Comparison of ENCODE assay signal across 1 cellular context in the genomic region with DNA sequence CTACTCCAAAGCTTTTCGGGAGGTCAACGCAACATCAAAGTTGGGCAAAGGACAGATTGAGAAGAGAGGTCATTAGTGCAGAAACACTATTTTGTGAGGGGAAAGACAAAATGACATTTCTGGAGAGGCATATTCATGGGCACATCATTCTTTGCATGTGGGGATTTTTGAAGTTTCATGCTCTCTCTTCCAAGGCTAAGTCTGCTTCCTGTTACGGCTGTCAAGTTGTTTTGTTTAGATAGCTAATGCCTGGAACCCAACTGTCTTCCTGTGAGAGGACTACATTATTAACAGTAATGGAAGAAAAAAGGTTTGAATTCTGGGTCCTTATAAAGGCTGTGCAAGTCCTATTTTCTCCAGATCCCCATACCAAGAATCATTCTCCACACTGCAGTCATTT.
TF ChIP-seq lines count a peak whose summit lies in the region.

No MANE protein-coding gene starts in this region.

TF ChIP-seq in GM12878, 131 proteins besides CTCF, POLR2A, EP300 and RAD21 (continued from another document):
- TF ChIP-seq, protein P1, sequence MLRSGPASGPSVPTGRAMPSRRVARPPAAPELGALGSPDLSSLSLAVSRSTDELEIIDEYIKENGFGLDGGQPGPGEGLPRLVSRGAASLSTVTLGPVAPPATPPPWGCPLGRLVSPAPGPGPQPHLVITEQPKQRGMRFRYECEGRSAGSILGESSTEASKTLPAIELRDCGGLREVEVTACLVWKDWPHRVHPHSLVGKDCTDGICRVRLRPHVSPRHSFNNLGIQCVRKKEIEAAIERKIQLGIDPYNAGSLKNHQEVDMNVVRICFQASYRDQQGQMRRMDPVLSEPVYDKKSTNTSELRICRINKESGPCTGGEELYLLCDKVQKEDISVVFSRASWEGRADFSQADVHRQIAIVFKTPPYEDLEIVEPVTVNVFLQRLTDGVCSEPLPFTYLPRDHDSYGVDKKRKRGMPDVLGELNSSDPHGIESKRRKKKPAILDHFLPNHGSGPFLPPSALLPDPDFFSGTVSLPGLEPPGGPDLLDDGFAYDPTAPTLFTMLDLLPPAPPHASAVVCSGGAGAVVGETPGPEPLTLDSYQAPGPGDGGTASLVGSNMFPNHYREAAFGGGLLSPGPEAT (IDR thresholded peaks at IDR 0.05; ENCODE audit: low read depth): no peak
- TF ChIP-seq POLR2AphosphoS2 (IDR thresholded peaks at IDR 0.05; ENCODE audit: low read depth, low read length): no peak
- TF ChIP-seq CHD1 (IDR thresholded peaks at IDR 0.05; ENCODE audit: low read depth, low read length): no peak
- TF ChIP-seq, protein P2, sequence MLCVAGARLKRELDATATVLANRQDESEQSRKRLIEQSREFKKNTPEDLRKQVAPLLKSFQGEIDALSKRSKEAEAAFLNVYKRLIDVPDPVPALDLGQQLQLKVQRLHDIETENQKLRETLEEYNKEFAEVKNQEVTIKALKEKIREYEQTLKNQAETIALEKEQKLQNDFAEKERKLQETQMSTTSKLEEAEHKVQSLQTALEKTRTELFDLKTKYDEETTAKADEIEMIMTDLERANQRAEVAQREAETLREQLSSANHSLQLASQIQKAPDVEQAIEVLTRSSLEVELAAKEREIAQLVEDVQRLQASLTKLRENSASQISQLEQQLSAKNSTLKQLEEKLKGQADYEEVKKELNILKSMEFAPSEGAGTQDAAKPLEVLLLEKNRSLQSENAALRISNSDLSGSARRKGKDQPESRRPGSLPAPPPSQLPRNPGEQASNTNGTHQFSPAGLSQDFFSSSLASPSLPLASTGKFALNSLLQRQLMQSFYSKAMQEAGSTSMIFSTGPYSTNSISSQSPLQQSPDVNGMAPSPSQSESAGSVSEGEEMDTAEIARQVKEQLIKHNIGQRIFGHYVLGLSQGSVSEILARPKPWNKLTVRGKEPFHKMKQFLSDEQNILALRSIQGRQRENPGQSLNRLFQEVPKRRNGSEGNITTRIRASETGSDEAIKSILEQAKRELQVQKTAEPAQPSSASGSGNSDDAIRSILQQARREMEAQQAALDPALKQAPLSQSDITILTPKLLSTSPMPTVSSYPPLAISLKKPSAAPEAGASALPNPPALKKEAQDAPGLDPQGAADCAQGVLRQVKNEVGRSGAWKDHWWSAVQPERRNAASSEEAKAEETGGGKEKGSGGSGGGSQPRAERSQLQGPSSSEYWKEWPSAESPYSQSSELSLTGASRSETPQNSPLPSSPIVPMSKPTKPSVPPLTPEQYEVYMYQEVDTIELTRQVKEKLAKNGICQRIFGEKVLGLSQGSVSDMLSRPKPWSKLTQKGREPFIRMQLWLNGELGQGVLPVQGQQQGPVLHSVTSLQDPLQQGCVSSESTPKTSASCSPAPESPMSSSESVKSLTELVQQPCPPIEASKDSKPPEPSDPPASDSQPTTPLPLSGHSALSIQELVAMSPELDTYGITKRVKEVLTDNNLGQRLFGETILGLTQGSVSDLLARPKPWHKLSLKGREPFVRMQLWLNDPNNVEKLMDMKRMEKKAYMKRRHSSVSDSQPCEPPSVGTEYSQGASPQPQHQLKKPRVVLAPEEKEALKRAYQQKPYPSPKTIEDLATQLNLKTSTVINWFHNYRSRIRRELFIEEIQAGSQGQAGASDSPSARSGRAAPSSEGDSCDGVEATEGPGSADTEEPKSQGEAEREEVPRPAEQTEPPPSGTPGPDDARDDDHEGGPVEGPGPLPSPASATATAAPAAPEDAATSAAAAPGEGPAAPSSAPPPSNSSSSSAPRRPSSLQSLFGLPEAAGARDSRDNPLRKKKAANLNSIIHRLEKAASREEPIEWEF (IDR thresholded peaks at IDR 0.05; ENCODE audit: insufficient replicate concordance, low read depth, low read length): no peak
- TF ChIP-seq ZBED1 (IDR thresholded peaks at IDR 0.05; ENCODE audit: borderline replicate concordance): no peak
- no peak for TF ChIP-seq CBFB (IDR thresholded peaks at IDR 0.05; ENCODE audit: low read depth)
- no peak for TF ChIP-seq NR2C1 (IDR thresholded peaks at IDR 0.05)
- no peak for TF ChIP-seq PML (IDR thresholded peaks at IDR 0.05; ENCODE audit: low read length)
- no peak for TF ChIP-seq KAT2A (conservative IDR thresholded peaks at IDR 0.05; ENCODE audit: control insufficient read depth, low read depth, low read length)
- TF ChIP-seq NR2F1 (conservative IDR thresholded peaks at IDR 0.05): no peak
- TF ChIP-seq JUNB (IDR thresholded peaks at IDR 0.05): no peak
- TF ChIP-seq SMARCA5 (IDR thresholded peaks at IDR 0.05): no peak
- no peak for TF ChIP-seq FOXM1 (IDR thresholded peaks at IDR 0.05; ENCODE audit: low read depth, low read length)
